In the genomic region with DNA sequence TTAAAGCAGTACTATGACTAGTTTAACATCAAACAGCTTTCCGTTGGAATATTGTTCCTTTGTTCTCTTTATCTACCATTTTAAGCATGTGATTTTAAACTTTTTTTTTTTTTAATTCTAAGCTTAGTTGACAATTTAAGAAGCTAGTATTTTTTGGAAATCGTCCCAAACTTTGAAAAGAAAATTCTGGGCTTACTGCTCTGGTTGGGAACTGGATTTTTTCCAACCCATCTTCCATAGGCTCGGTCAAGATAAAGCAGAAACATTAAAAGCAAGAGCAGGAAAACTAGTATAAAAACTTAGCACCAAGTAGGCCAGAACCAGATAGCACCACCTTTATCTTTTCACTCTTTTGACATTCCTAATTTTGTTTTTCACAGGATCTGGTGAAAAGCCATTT, we compare ENCODE assay signal across 23 cellular contexts.
"Had no signal": no experiment of that assay in that cellular context is flagged by ENCODE, and none has a peak within 500 bp of the region (broad histone marks: within the 10 kb centered on the region; RNA-seq: fewer than 3 reads in every experiment).

No MANE protein-coding gene starts in this region.

- H3K27me3 Mint-ChIP-seq: IgD-negative memory B cell had no signal

- H3K27me3 ChIP-seq: SJSA1 had no signal

- H3K9me3 ChIP-seq: SJSA1 had no signal

- H3K9me3 Mint-ChIP-seq: IgD-negative memory B cell had no signal

- H3K4me3 Mint-ChIP-seq: IgD-negative memory B cell had no signal

- H3K9ac ChIP-seq: KMS-11 had no signal

- DNase-seq: Kasumi-1, MM.1S, NCI-H1092 treated with DMSO at 0.1 percent for 48 hours, NCI-H1436, NCI-H187, NCI-H2081 treated with DMSO at 0.1 percent for 48 hours, NCI-H2171, NCI-H226, NCI-H446, NCI-H510A, NCI-H524 treated with DMSO at 0.1 percent for 48 hours, NCI-H69, NCI-H774, Right ventricle myocardium superior, RPMI8226, SIG-M5, SW 1271 had no signal

- H3K4me3 ChIP-seq: K562, SJSA1, SK-N-MC had no signal

- H3K4me2 ChIP-seq: KMS-11 had no signal

- H3K27ac ChIP-seq: HL-60, KMS-11, SJSA1, SK-N-MC had no signal
